ENCODE assay signal across 38 cellular contexts in the genomic region with DNA sequence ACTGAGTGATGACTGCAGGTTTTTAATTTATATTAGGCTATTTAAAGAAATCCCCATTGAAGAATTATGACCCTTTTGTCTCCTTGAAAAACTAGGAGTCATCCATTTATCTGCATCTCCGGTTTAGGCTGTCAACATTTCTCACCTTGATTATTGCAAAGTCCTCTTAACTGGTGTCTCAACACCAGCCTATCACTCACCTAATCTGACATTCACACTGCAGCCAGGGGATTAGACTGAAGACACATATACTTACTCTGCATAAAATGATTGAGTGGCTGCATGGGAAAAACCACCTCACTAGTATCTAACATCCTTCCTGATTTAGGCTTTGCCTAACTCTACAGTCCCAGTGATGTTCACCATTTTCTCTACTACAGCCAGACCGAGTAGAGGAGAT.
"Had no signal": no experiment of that assay in that cellular context is flagged by ENCODE, and none has a peak within 500 bp of the region (broad histone marks: within the 10 kb centered on the region; RNA-seq: fewer than 3 reads in every experiment).

No MANE protein-coding gene starts in this region.

- H3K36me3 Mint-ChIP-seq: activated naive CD4-positive, alpha-beta T cell treated with anti-CD3 and anti-CD28 coated beads, Interleukin-2, amount 10 ng/mL, durations not matched to agents 7 days and 5 days; activated naive CD4-positive, alpha-beta T cell treated with anti-CD3 and anti-CD28 coated beads, Interleukin-2, amount 50 U/mL, for 24 hours; activated naive CD8-positive, alpha-beta T cell; activated naive CD8-positive, alpha-beta T cell treated with anti-CD3 and anti-CD28 coated beads for 36 hours; activated naive CD8-positive, alpha-beta T cell treated with anti-CD3 and anti-CD28 coated beads, Interleukin-2, amount 10 ng/mL, durations not matched to agents 7 days and 5 days; brain had no signal

- H3K4me3 Mint-ChIP-seq: activated naive CD4-positive, alpha-beta T cell treated with anti-CD3 and anti-CD28 coated beads for 36 hours; activated naive CD4-positive, alpha-beta T cell treated with anti-CD3 and anti-CD28 coated beads, Interleukin-2, amount 10 ng/mL, durations not matched to agents 7 days and 5 days; activated naive CD4-positive, alpha-beta T cell treated with anti-CD3 and anti-CD28 coated beads, Interleukin-2, amount 50 U/mL, for 24 hours; activated naive CD8-positive, alpha-beta T cell; activated naive CD8-positive, alpha-beta T cell treated with anti-CD3 and anti-CD28 coated beads for 36 hours; activated naive CD8-positive, alpha-beta T cell treated with anti-CD3 and anti-CD28 coated beads, Interleukin-2, amount 10 ng/mL, durations not matched to agents 7 days and 5 days; activated naive CD8-positive, alpha-beta T cell treated with anti-CD3 and anti-CD28 coated beads, Interleukin-2, amount 50 U/mL, for 24 hours; activated T-cell treated with anti-CD3 and anti-CD28 coated beads, Interleukin-2, amount 50 U/mL, for 24 hours; activated T-cell treated with anti-CD3 and anti-CD28 coated beads, Interleukin-2, amount 50 U/mL, for 4 hours; activated T-cell treated with anti-CD3 and anti-CD28 coated beads, Interleukin-2, amount 50 U/mL, for 72 hours; activated T-helper 1 cell treated with anti-CD3 and anti-CD28 coated beads, Interleukin-12 subunit alpha, Interleukin-12 subunit beta, Interleukin-2, Interleukin-4 antibody, amounts not matched to agents 30 ng/mL and 10 ng/mL and 1 ng/mL, durations not matched to agents 14 hours and 24 hours and 36 hours; activated T-helper 17 cell treated with anti-CD3 and anti-CD28 coated beads, Interleukin-2, amount 50 U/mL, for 72 hours; brain; central memory CD8-positive, alpha-beta T cell had no signal

- ATAC-seq: activated naive CD4-positive, alpha-beta T cell treated with anti-CD3 and anti-CD28 coated beads, Interleukin-2, amount 50 U/mL, for 72 hours; activated naive CD8-positive, alpha-beta T cell treated with anti-CD3 and anti-CD28 coated beads, Interleukin-2, amount 50 U/mL, for 24 hours; activated T-cell treated with anti-CD3 and anti-CD28 coated beads, Interleukin-2, amount 50 U/mL, for 4 hours; activated T-cell treated with anti-CD3 and anti-CD28 coated beads, Interleukin-2, amount 50 U/mL, for 72 hours; activated T-helper 17 cell treated with anti-CD3 and anti-CD28 coated beads, Interleukin-2, amount 50 U/mL, for 72 hours; body of pancreas had no signal

- H3K27ac Mint-ChIP-seq: activated naive CD4-positive, alpha-beta T cell treated with anti-CD3 and anti-CD28 coated beads for 36 hours; activated naive CD4-positive, alpha-beta T cell treated with anti-CD3 and anti-CD28 coated beads, Interleukin-2, amount 10 ng/mL, durations not matched to agents 7 days and 5 days; activated naive CD4-positive, alpha-beta T cell treated with anti-CD3 and anti-CD28 coated beads, Interleukin-2, amount 50 U/mL, for 24 hours; activated naive CD4-positive, alpha-beta T cell treated with anti-CD3 and anti-CD28 coated beads, Interleukin-2, amount 50 U/mL, for 72 hours; activated naive CD8-positive, alpha-beta T cell; activated naive CD8-positive, alpha-beta T cell treated with anti-CD3 and anti-CD28 coated beads for 36 hours; activated naive CD8-positive, alpha-beta T cell treated with anti-CD3 and anti-CD28 coated beads, Interleukin-2, amount 50 U/mL, for 24 hours; activated T-cell treated with anti-CD3 and anti-CD28 coated beads, Interleukin-2, amount 50 U/mL, for 24 hours; activated T-cell treated with anti-CD3 and anti-CD28 coated beads, Interleukin-2, amount 50 U/mL, for 72 hours; activated T-helper 1 cell treated with anti-CD3 and anti-CD28 coated beads, Interleukin-12 subunit alpha, Interleukin-12 subunit beta, Interleukin-2, Interleukin-4 antibody, amounts not matched to agents 30 ng/mL and 10 ng/mL and 1 ng/mL, durations not matched to agents 14 hours and 24 hours and 36 hours; activated T-helper 17 cell treated with anti-CD3 and anti-CD28 coated beads, Interleukin-2, amount 50 U/mL, for 72 hours; activated T-helper 2 cell treated with anti-CD3 and anti-CD28 coated beads, Interferon-gamma antibody, Interleukin-2, Interleukin-4, amounts not matched to agents 10 μg/mL and 5 μg/mL and 100 μg/mL, durations not matched to agents 14 hours and 24 hours and 36 hours; brain had no signal

- H3K27me3 ChIP-seq: adrenal gland, ascending aorta, body of pancreas, brain microvascular endothelial cell, breast epithelium, cardiac muscle cell had no signal

- H3K36me3 ChIP-seq: adrenal gland, ascending aorta, brain microvascular endothelial cell, breast epithelium, cardiac muscle cell had no signal

- H3K9me3 ChIP-seq: adrenal gland, ascending aorta, body of pancreas, breast epithelium had no signal

- H3K27me3 Mint-ChIP-seq: activated naive CD4-positive, alpha-beta T cell treated with anti-CD3 and anti-CD28 coated beads, Interleukin-2, amount 10 ng/mL, durations not matched to agents 7 days and 5 days; activated naive CD4-positive, alpha-beta T cell treated with anti-CD3 and anti-CD28 coated beads, Interleukin-2, amount 50 U/mL, for 24 hours; activated naive CD8-positive, alpha-beta T cell; activated naive CD8-positive, alpha-beta T cell treated with anti-CD3 and anti-CD28 coated beads for 36 hours; activated naive CD8-positive, alpha-beta T cell treated with anti-CD3 and anti-CD28 coated beads, Interleukin-2, amount 10 ng/mL, durations not matched to agents 7 days and 5 days; activated naive CD8-positive, alpha-beta T cell treated with anti-CD3 and anti-CD28 coated beads, Interleukin-2, amount 50 U/mL, for 24 hours; activated T-cell treated with anti-CD3 and anti-CD28 coated beads, Interleukin-2, amount 50 U/mL, for 24 hours; activated T-helper 17 cell treated with anti-CD3 and anti-CD28 coated beads, Interleukin-2, amount 50 U/mL, for 72 hours; central memory CD8-positive, alpha-beta T cell had no signal

- H3K4me1 Mint-ChIP-seq: activated naive CD4-positive, alpha-beta T cell treated with anti-CD3 and anti-CD28 coated beads, Interleukin-2, amount 10 ng/mL, durations not matched to agents 7 days and 5 days; activated naive CD4-positive, alpha-beta T cell treated with anti-CD3 and anti-CD28 coated beads, Interleukin-2, amount 50 U/mL, for 24 hours; activated naive CD8-positive, alpha-beta T cell treated with anti-CD3 and anti-CD28 coated beads for 36 hours; activated naive CD8-positive, alpha-beta T cell treated with anti-CD3 and anti-CD28 coated beads, Interleukin-2, amount 10 ng/mL, durations not matched to agents 7 days and 5 days; activated naive CD8-positive, alpha-beta T cell treated with anti-CD3 and anti-CD28 coated beads, Interleukin-2, amount 50 U/mL, for 24 hours; activated T-helper 17 cell treated with anti-CD3 and anti-CD28 coated beads, Interleukin-2, amount 50 U/mL, for 72 hours; brain; central memory CD8-positive, alpha-beta T cell had no signal

- H3K4me3 ChIP-seq: adrenal gland, ascending aorta, body of pancreas, breast epithelium, cardiac muscle cell had no signal

- DNase-seq: activated effector memory CD4-positive, alpha-beta T cell treated with anti-CD3 and anti-CD28 coated beads, Interleukin-2, amount 50 U/mL, for 16 hours; activated effector memory CD4-positive, alpha-beta T cell treated with Interleukin-2 at 50 U/mL for 16 hours; activated gamma-delta T cell; activated gamma-delta T cell treated with Interleukin-2 at 50 U/mL for 16 hours; activated naive CD4-positive, alpha-beta T cell; activated naive CD4-positive, alpha-beta T cell treated with anti-CD3 and anti-CD28 coated beads for 36 hours; activated naive CD4-positive, alpha-beta T cell treated with anti-CD3 and anti-CD28 coated beads, Interleukin-2, amount 10 ng/mL, durations not matched to agents 7 days and 5 days; activated naive CD4-positive, alpha-beta T cell treated with anti-CD3 and anti-CD28 coated beads, Interleukin-2, amount 50 U/mL, for 16 hours; activated naive CD4-positive, alpha-beta T cell treated with Interleukin-2 at 50 U/mL for 16 hours; activated naive CD8-positive, alpha-beta T cell treated with anti-CD3 and anti-CD28 coated beads for 36 hours; activated naive CD8-positive, alpha-beta T cell treated with anti-CD3 and anti-CD28 coated beads, Interleukin-2, amount 10 ng/mL, durations not matched to agents 7 days and 5 days; activated naive CD8-positive, alpha-beta T cell treated with anti-CD3 and anti-CD28 coated beads, Interleukin-2, amount 50 U/mL, for 24 hours; activated T-cell treated with anti-CD3 and anti-CD28 coated beads, Interleukin-2, amount 50 U/mL, for 1 hour; activated T-cell treated with anti-CD3 and anti-CD28 coated beads, Interleukin-2, amount 50 U/mL, for 24 hours; activated T-cell treated with anti-CD3 and anti-CD28 coated beads, Interleukin-2, amount 50 U/mL, for 4 hours; activated T-cell treated with anti-CD3 and anti-CD28 coated beads, Interleukin-2, amount 50 U/mL, for 48 hours; activated T-cell treated with anti-CD3 and anti-CD28 coated beads, Interleukin-2, amount 50 U/mL, for 72 hours; adrenal gland; amniotic stem cell; amygdala; anterior cingulate cortex; aorta; body of pancreas; brain microvascular endothelial cell; caudate nucleus; central memory CD4-positive, alpha-beta T cell; cerebellar nuclear complex had no signal

- H3K27ac ChIP-seq: adrenal gland, ascending aorta, body of pancreas, brain microvascular endothelial cell, breast epithelium, cardiac muscle cell had no signal

- H3K9me3 Mint-ChIP-seq: brain had no signal

- H3K4me1 ChIP-seq: adrenal gland, ascending aorta, body of pancreas, breast epithelium had no signal
